In genomic region chr7:1922870-1923236, GRCh38 we compare ENCODE assay signal across 1 cellular context.
TF ChIP-seq lines count a peak whose summit lies in the region.

No MANE protein-coding gene starts in this region.

TF ChIP-seq in IMR-90, 13 proteins besides CTCF, POLR2A, EP300 and RAD21 (continued from another document):
- TF ChIP-seq USF2 (IDR thresholded peaks at IDR 0.05; ENCODE audit: low read depth, low read length) (no peak), RCOR1 (IDR thresholded peaks at IDR 0.05; ENCODE audit: insufficient replicate concordance, low read length) (no peak), MXI1 (IDR thresholded peaks at IDR 0.05; ENCODE audit: borderline replicate concordance, low read depth, low read length) (no peak), NFE2L2 (IDR thresholded peaks at IDR 0.05; ENCODE audit: low read depth, low read length) (no peak), FOS (IDR thresholded peaks at IDR 0.05; ENCODE audit: low read depth, low read length) (no peak), BHLHE40 (IDR thresholded peaks at IDR 0.05; ENCODE audit: low read depth, low read length) (no peak), MAZ (IDR thresholded peaks at IDR 0.05; ENCODE audit: borderline replicate concordance, low read depth, low read length) (no peak), MAFK (IDR thresholded peaks at IDR 0.05; ENCODE audit: low read depth, low read length) (no peak), SMC3 (IDR thresholded peaks at IDR 0.05; ENCODE audit: low read depth, low read length) (no peak)
- TF ChIP-seq, protein P1, sequence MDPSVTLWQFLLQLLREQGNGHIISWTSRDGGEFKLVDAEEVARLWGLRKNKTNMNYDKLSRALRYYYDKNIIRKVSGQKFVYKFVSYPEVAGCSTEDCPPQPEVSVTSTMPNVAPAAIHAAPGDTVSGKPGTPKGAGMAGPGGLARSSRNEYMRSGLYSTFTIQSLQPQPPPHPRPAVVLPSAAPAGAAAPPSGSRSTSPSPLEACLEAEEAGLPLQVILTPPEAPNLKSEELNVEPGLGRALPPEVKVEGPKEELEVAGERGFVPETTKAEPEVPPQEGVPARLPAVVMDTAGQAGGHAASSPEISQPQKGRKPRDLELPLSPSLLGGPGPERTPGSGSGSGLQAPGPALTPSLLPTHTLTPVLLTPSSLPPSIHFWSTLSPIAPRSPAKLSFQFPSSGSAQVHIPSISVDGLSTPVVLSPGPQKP (IDR thresholded peaks at IDR 0.05; ENCODE audit: borderline replicate concordance, low read depth, low read length): no peak
